ENCODE assay signal across 33 cellular contexts in the genomic region with DNA sequence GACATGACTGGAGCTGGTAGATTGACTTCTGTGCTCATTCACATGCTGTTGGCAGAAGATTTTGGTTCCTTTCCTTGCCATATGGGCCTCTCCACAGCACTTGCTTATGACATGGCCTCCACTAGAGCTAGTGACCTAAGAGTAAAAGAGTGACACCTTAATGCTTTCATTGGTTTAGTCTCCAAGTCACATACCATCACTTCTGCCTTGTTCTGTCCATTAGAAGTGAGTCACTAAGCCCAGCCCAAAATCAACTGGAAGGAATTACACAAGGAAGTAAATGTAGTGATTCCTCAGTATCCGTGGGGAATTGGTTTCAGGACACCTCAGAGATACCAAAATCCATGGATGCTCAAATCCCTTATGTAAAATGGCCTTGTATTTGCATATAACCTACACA.
DNase-seq lines count a peak whose midpoint lies in the region; ATAC-seq, FAIRE-seq and TF ChIP-seq lines count a peak whose summit lies in the region.
"Had no signal": no experiment of that assay in that cellular context is flagged by ENCODE, and none has a peak within 500 bp of the region (broad histone marks: within the 10 kb centered on the region; RNA-seq: fewer than 3 reads in every experiment).

No MANE protein-coding gene starts in this region.

- peaks cover 9% of the 10 kb centered on the region for H3K36me3 Mint-ChIP-seq in WTC11

- no peak for FAIRE-seq in H54 (lab: Jason Lieb, UNC)

- no peaks in the 10 kb centered on the region for H3K4me1 Mint-ChIP-seq in WTC11
- H3K4me1 Mint-ChIP-seq: activated CD4-positive, alpha-beta memory T cell treated with anti-CD3 and anti-CD28 coated beads, Interleukin-2, amount 10 ng/mL, durations not matched to agents 7 days and 5 days had no signal

- no peak overlapping the region for H3K27ac Mint-ChIP-seq in WTC11
- H3K27ac Mint-ChIP-seq: activated CD4-positive, alpha-beta memory T cell treated with anti-CD3 and anti-CD28 coated beads, Interleukin-2, amount 10 ng/mL, durations not matched to agents 7 days and 5 days; activated naive CD8-positive, alpha-beta T cell treated with anti-CD3 and anti-CD28 coated beads for 36 hours; activated T-helper 17 cell treated with anti-CD3 and anti-CD28 coated beads, Interleukin-2, amount 50 U/mL, for 72 hours; effector memory CD8-positive, alpha-beta T cell; nephron; stimulated activated memory B cell treated with anti-CD40 and anti-IgM and Interleukin-4, amounts not matched to agents 10 μg/mL and 1 μg/mL and 100 μg/mL, for 72 hours had no signal

- no peak overlapping the region for H3K4me3 Mint-ChIP-seq in WTC11
- H3K4me3 Mint-ChIP-seq: activated CD4-positive, alpha-beta memory T cell treated with anti-CD3 and anti-CD28 coated beads, Interleukin-2, amount 10 ng/mL, durations not matched to agents 7 days and 5 days; activated naive CD8-positive, alpha-beta T cell treated with anti-CD3 and anti-CD28 coated beads for 36 hours; activated T-helper 17 cell treated with anti-CD3 and anti-CD28 coated beads, Interleukin-2, amount 50 U/mL, for 72 hours; effector memory CD8-positive, alpha-beta T cell; nephron; stimulated activated memory B cell treated with anti-CD40 and anti-IgM and Interleukin-4, amounts not matched to agents 10 μg/mL and 1 μg/mL and 100 μg/mL, for 72 hours had no signal

- TF ChIP-seq CTCF in foreskin fibroblast (IDR thresholded peaks at IDR 0.05; ENCODE audit: low read depth, low read length) (no peak), WTC11 (IDR thresholded peaks at IDR 0.05) (no peak)

- H3K9me3 Mint-ChIP-seq in WTC11 = no peaks in the 10 kb centered on the region
- H3K9me3 Mint-ChIP-seq: activated CD4-positive, alpha-beta memory T cell treated with anti-CD3 and anti-CD28 coated beads, Interleukin-2, amount 10 ng/mL, durations not matched to agents 7 days and 5 days; activated naive CD8-positive, alpha-beta T cell treated with anti-CD3 and anti-CD28 coated beads for 36 hours; activated T-helper 17 cell treated with anti-CD3 and anti-CD28 coated beads, Interleukin-2, amount 50 U/mL, for 72 hours; effector memory CD8-positive, alpha-beta T cell; nephron; stimulated activated memory B cell treated with anti-CD40 and anti-IgM and Interleukin-4, amounts not matched to agents 10 μg/mL and 1 μg/mL and 100 μg/mL, for 72 hours had no signal

- DNase-seq in AG08396 (ENCODE audit: low spot score) (peak; percentile 3), ELR (ENCODE audit: low read depth) (peak; percentile 3), RPMI7951 (ENCODE audit: low read depth) (peak; percentile 4), foreskin fibroblast (peak; percentile 18 to 63), WTC11 (ENCODE audit: low spot score) (no peak), H54 (ENCODE audit: insufficient read length, low spot score) (no peak)
- DNase-seq: ACHN; activated CD4-positive, alpha-beta memory T cell treated with anti-CD3 and anti-CD28 coated beads, Interleukin-2, amount 10 ng/mL, durations not matched to agents 7 days and 5 days; activated CD4-positive, alpha-beta T cell treated with anti-CD3 and anti-CD28 coated beads for 1 hour; activated CD8-positive, alpha-beta memory T cell treated with anti-CD3 and anti-CD28 coated beads, Interleukin-2, amount 50 U/mL, for 4 hours; activated naive CD8-positive, alpha-beta T cell treated with anti-CD3 and anti-CD28 coated beads for 36 hours; aorta; caudate nucleus; DMS153; effector memory CD8-positive, alpha-beta T cell; GDM1; left cardiac atrium; NCI-H1417 treated with DMSO at 0.1 percent for 48 hours; NCI-H2029 treated with DMSO at 0.1 percent for 48 hours; NCI-H69; SHP77 treated with DMSO at 0.1 percent for 48 hours; transverse colon had no signal

- no peaks in the 10 kb centered on the region for H3K27me3 Mint-ChIP-seq in WTC11 (ENCODE audit: low read depth)
- H3K27me3 Mint-ChIP-seq: activated CD4-positive, alpha-beta memory T cell treated with anti-CD3 and anti-CD28 coated beads, Interleukin-2, amount 10 ng/mL, durations not matched to agents 7 days and 5 days; activated naive CD8-positive, alpha-beta T cell treated with anti-CD3 and anti-CD28 coated beads for 36 hours; activated T-helper 17 cell treated with anti-CD3 and anti-CD28 coated beads, Interleukin-2, amount 50 U/mL, for 72 hours; effector memory CD8-positive, alpha-beta T cell; stimulated activated memory B cell treated with anti-CD40 and anti-IgM and Interleukin-4, amounts not matched to agents 10 μg/mL and 1 μg/mL and 100 μg/mL, for 72 hours had no signal

- H3K4me3 ChIP-seq in foreskin fibroblast (ENCODE audit: low read depth in 1 of 2, low read length in 2 of 2) = no peak overlapping the region
- H3K4me3 ChIP-seq: BLaER1, coronary artery, gastroesophageal sphincter, hepatocyte, skin epidermis, transverse colon had no signal

- no peak for TF ChIP-seq POLR2A in H54 (IDR thresholded peaks at IDR 0.05; ENCODE audit: low read depth, low read length)

- POLR2A ChIA-PET in WTC11 (lab: Charles Lee) = no interaction called here

- CTCF ChIA-PET in WTC11 (lab: Charles Lee) = no interaction called here

- ATAC-seq in HG03520 (IDR thresholded peaks at IDR 0.05; ENCODE audit: unreplicated experiment) = no peak
- ATAC-seq in WTC11 = no peak
- no peak for ATAC-seq in GM19351 (IDR thresholded peaks at IDR 0.05; ENCODE audit: unreplicated experiment)
- ATAC-seq: activated T-helper 17 cell treated with anti-CD3 and anti-CD28 coated beads, Interleukin-2, amount 50 U/mL, for 72 hours; effector memory CD8-positive, alpha-beta T cell; gastroesophageal sphincter; left cardiac atrium; Panc1; stimulated activated memory B cell treated with anti-CD40 and anti-IgM and Interleukin-4, amounts not matched to agents 10 μg/mL and 1 μg/mL and 100 μg/mL, for 72 hours had no signal

TF ChIP-seq in WTC11, 78 proteins besides CTCF, POLR2A, EP300 and RAD21 (continues in another document):
- TF ChIP-seq, protein P1, sequence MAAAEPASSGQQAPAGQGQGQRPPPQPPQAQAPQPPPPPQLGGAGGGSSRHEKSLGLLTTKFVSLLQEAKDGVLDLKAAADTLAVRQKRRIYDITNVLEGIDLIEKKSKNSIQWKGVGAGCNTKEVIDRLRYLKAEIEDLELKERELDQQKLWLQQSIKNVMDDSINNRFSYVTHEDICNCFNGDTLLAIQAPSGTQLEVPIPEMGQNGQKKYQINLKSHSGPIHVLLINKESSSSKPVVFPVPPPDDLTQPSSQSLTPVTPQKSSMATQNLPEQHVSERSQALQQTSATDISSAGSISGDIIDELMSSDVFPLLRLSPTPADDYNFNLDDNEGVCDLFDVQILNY (CRISPR knock-in tag; IDR thresholded peaks at IDR 0.05) = no peak
- no peak for TF ChIP-seq ZNF416 (CRISPR knock-in tag; IDR thresholded peaks at IDR 0.05)
- no peak for TF ChIP-seq ZNF219 (CRISPR knock-in tag; IDR thresholded peaks at IDR 0.05; ENCODE audit: borderline replicate concordance)
- TF ChIP-seq GABPB1 (CRISPR knock-in tag; IDR thresholded peaks at IDR 0.05) = no peak
- TF ChIP-seq SOX15 (CRISPR knock-in tag; IDR thresholded peaks at IDR 0.05) = no peak
- TF ChIP-seq, protein P2, sequence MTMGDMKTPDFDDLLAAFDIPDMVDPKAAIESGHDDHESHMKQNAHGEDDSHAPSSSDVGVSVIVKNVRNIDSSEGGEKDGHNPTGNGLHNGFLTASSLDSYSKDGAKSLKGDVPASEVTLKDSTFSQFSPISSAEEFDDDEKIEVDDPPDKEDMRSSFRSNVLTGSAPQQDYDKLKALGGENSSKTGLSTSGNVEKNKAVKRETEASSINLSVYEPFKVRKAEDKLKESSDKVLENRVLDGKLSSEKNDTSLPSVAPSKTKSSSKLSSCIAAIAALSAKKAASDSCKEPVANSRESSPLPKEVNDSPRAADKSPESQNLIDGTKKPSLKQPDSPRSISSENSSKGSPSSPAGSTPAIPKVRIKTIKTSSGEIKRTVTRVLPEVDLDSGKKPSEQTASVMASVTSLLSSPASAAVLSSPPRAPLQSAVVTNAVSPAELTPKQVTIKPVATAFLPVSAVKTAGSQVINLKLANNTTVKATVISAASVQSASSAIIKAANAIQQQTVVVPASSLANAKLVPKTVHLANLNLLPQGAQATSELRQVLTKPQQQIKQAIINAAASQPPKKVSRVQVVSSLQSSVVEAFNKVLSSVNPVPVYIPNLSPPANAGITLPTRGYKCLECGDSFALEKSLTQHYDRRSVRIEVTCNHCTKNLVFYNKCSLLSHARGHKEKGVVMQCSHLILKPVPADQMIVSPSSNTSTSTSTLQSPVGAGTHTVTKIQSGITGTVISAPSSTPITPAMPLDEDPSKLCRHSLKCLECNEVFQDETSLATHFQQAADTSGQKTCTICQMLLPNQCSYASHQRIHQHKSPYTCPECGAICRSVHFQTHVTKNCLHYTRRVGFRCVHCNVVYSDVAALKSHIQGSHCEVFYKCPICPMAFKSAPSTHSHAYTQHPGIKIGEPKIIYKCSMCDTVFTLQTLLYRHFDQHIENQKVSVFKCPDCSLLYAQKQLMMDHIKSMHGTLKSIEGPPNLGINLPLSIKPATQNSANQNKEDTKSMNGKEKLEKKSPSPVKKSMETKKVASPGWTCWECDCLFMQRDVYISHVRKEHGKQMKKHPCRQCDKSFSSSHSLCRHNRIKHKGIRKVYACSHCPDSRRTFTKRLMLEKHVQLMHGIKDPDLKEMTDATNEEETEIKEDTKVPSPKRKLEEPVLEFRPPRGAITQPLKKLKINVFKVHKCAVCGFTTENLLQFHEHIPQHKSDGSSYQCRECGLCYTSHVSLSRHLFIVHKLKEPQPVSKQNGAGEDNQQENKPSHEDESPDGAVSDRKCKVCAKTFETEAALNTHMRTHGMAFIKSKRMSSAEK (CRISPR knock-in tag; IDR thresholded peaks at IDR 0.05; ENCODE audit: borderline replicate concordance) = no peak
- TF ChIP-seq ATF1 (CRISPR knock-in tag; IDR thresholded peaks at IDR 0.05) = no peak
- no peak for TF ChIP-seq TEAD1 (CRISPR knock-in tag; IDR thresholded peaks at IDR 0.05)

Comparison
In these comparisons a context has a peak if more than half of its experiments do, and no peak if none do; other contexts are left out.
1. DNase-seq: peak in AG08396 (single experiment), ELR (single experiment), RPMI7951 (single experiment) and foreskin fibroblast (2 of 2); none in WTC11 (single experiment) and H54 (single experiment).